22 cellular contexts compared by ENCODE assay signal in the genomic region with DNA sequence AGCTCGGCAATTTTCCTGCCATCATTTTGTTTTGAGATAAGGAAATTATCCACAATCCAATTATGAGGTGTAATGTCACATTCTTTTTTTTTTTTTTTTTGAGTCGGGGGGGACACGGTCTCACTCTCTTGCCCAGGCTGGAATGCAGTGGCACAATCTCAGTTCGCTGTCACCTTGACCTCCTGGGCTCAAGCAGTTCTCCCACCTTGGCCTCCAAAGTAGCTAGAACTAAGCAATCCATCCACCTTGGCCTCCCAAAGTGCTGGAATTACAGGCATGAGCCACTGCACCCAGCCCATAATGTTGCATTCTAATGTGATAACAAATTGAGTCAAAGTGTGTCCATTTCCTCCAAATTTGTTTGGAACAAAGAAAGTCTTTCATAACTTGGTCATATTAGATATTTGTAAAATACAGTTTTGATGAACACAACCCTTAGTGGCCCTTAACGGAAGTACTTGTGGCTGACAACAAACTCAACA.
DNase-seq lines count a peak whose midpoint lies in the region; ATAC-seq, FAIRE-seq and TF ChIP-seq lines count a peak whose summit lies in the region.
"Had no signal": no experiment of that assay in that cellular context is flagged by ENCODE, and none has a peak within 500 bp of the region (broad histone marks: within the 10 kb centered on the region; RNA-seq: fewer than 3 reads in every experiment).

No MANE protein-coding gene starts in this region.

- no peak overlapping the region for H4K5ac ChIP-seq in H1 (ENCODE audit: insufficient read length, low read depth, low read length)

- H2BK15ac ChIP-seq in H1 (ENCODE audit: low read length) = no peak overlapping the region

- H3K36me3 ChIP-seq in Caco-2 (ENCODE audit: control insufficient read depth, insufficient read depth, low read length) (no peaks in the 10 kb centered on the region), H1 (ENCODE audit: control insufficient read depth in 2 of 4, insufficient read depth in 4 of 4, low read length in 3 of 4) (no peaks in the 10 kb centered on the region), gastrocnemius medialis (no peaks in the 10 kb centered on the region), MG63 (no peaks in the 10 kb centered on the region)
- H3K36me3 ChIP-seq: thyroid gland had no signal

- WGBS in H1 (ENCODE audit: extremely low coverage in 1 of 2, insufficient coverage in 1 of 2, insufficient read length in 1 of 2, insufficient replicate concordance in 2 of 2, low coverage in 1 of 2, low lambda C conversion rate in 2 of 2, missing lambda C conversion rate in 1 of 2), 2 experiments = 91% methylated on average over 5 of the region's 5 CpGs; no CpG with 5 or more reads in 1 of the 2 experiments

- H3K27me3 ChIP-seq in Caco-2 (replicated peaks; ENCODE audit: control insufficient read depth, insufficient read depth, low read length) (no peaks in the 10 kb centered on the region), H1 (replicated peaks in 1 of 4; ENCODE audit: control insufficient read depth in 3 of 4, extremely low read depth in 1 of 4, insufficient read depth in 3 of 4, low read length in 3 of 4) (peaks cover 0 to 16% (median 6%) of the 10 kb centered on the region in 4 experiments; a peak in 4 of 7 replicates), layer of hippocampus (ENCODE audit: control insufficient read depth, insufficient read depth, low read length) (no peaks in the 10 kb centered on the region), gastrocnemius medialis (no peaks in the 10 kb centered on the region), MG63 (no peaks in the 10 kb centered on the region)
- H3K27me3 ChIP-seq: thyroid gland had no signal

- CTCF ChIA-PET in Caco-2 (lab: Charles Lee) (no interaction called here), H1 (lab: Charles Lee; ENCODE audit: partially characterized antibody) (interaction anchor here (1.2 kb wide), 1 partner anchor 35 kb away, joined by 4 read pairs; no protein-coding TSS in a partner anchor)

- H4K8ac ChIP-seq in H1 (ENCODE audit: extremely low read depth, insufficient read depth, low read length) = no peak overlapping the region

- H3K4me3 Mint-ChIP-seq in Caco-2 (ENCODE audit: unreplicated experiment) = peak overlapping the region; percentile 35
- H3K4me3 Mint-ChIP-seq: activated CD8-positive, alpha-beta T cell treated with anti-CD3 and anti-CD28 coated beads for 36 hours; activated T-helper 17 cell treated with anti-CD3 and anti-CD28 coated beads, Interleukin-2, amount 50 U/mL, for 72 hours; T-cell had no signal

- H3K9ac ChIP-seq in H1 (replicated peaks in 1 of 4; ENCODE audit: extremely low read depth in 1 of 4, low read depth in 3 of 4, low read length in 3 of 4) = no peak overlapping the region

- POLR2A ChIA-PET in Caco-2 (lab: Charles Lee) = interaction anchor here (0.6 kb wide), 2 partner anchors 18 to 192 kb away, joined by 3 to 11 read pairs; no protein-coding TSS in a partner anchor
- POLR2A ChIA-PET in H1 (lab: Charles Lee; ENCODE audit: partially characterized antibody) = no interaction called here

- H2BK20ac ChIP-seq in H1 (ENCODE audit: low read length) = no peak overlapping the region

- no peak overlapping the region for H3K18ac ChIP-seq in H1 (ENCODE audit: extremely low read depth, low read length)

- H4K91ac ChIP-seq in H1 (replicated peaks; ENCODE audit: insufficient read length, low read length) = no peak overlapping the region

- peaks cover 0 to 1% of the 10 kb centered on the region in 2 experiments for H4K20me1 ChIP-seq in H1 (replicated peaks in 1 of 2; ENCODE audit: control insufficient read depth in 1 of 2, insufficient read depth in 2 of 2, low read length in 2 of 2)

- H3K27ac ChIP-seq in H1 (ENCODE audit: low read depth, low read length) (no peak overlapping the region), layer of hippocampus (ENCODE audit: low read depth, low read length) (peak overlapping the region; percentile 81), gastrocnemius medialis (peak overlapping the region; percentile 74 to 82 (median 76))
- H3K27ac ChIP-seq: HL-60 had no signal

- H3K23me2 ChIP-seq in H1 (ENCODE audit: low read depth, low read length) = peaks cover 16% of the 10 kb centered on the region

- H2BK5ac ChIP-seq in H1 (ENCODE audit: low read depth, low read length) = 0 out of 2 replicates have a peak overlapping the region, but pooled peaks have one; percentile 28

- H3K14ac ChIP-seq in H1 (ENCODE audit: insufficient read length) = no peak overlapping the region

- BruUV-seq in Caco-2 (replicated peaks; lab: Mats Ljungman, UMichigan) = no TSS peak

- H3K36me3 Mint-ChIP-seq in Caco-2 (ENCODE audit: insufficient read depth, unreplicated experiment) = no peaks in the 10 kb centered on the region
- H3K36me3 Mint-ChIP-seq: T-cell had no signal

- peaks cover 40% of the 10 kb centered on the region for H3K4me1 Mint-ChIP-seq in Caco-2 (ENCODE audit: low read depth, unreplicated experiment)
- H3K4me1 Mint-ChIP-seq: activated T-helper 17 cell treated with anti-CD3 and anti-CD28 coated beads, Interleukin-2, amount 50 U/mL, for 72 hours had no signal

- no peak overlapping the region for H2AK5ac ChIP-seq in H1 (ENCODE audit: low read depth, low read length)

- intact Hi-C loops in Caco-2 (cut with micrococcal nuclease; ENCODE audit: unreplicated experiment) (loop anchor here (5.0 kb wide), 1 partner anchor 195 kb away; no protein-coding TSS in a partner anchor), gastrocnemius medialis (cut with DNase I; ENCODE audit: low total_unique reads) (no loop called here)

- in situ Hi-C loops in gastrocnemius medialis (cut with MboI; ENCODE audit: low sequenced_read_pairs in 4 of 4) = no loop called here

- TF ChIP-seq EP300 in H1 (IDR thresholded peaks at IDR 0.05; ENCODE audit: borderline replicate concordance in 1 of 2, low read depth in 2 of 2, low read length in 2 of 2) = no peak

- TF ChIP-seq CTCF in Caco-2 (IDR thresholded peaks at IDR 0.05; ENCODE audit: insufficient read depth in 1 of 2, low read depth in 1 of 2, low read length in 1 of 2, severe bottlenecking in 1 of 2, unreplicated experiment in 1 of 2) = no peak
- no peak for TF ChIP-seq CTCF in H1 (IDR thresholded peaks at IDR 0.05; ENCODE audit: control extremely low read depth in 1 of 3, insufficient read depth in 1 of 3, low read depth in 1 of 3, low read length in 3 of 3)
- no peak for TF ChIP-seq CTCF in gastrocnemius medialis (IDR thresholded peaks at IDR 0.05 in 4 of 5, conservative IDR thresholded peaks at IDR 0.05 in 1 of 5)

- TF ChIP-seq POLR2A in H1 (IDR thresholded peaks at IDR 0.05; ENCODE audit: control extremely low read depth in 1 of 2, low read depth in 2 of 2, low read length in 2 of 2) (no peak), gastrocnemius medialis (IDR thresholded peaks at IDR 0.05) (no peak)

- H2BK12ac ChIP-seq in H1 (ENCODE audit: low read depth, low read length) = no peak overlapping the region

- H3K4me3 ChIP-seq in Caco-2 (ENCODE audit: low read depth, low read length) = no peak overlapping the region
- no peak overlapping the region for H3K4me3 ChIP-seq in H1 (ENCODE audit: extremely low read depth in 1 of 4, insufficient read depth in 2 of 4, low read depth in 3 of 4, low read length in 4 of 4)
- H3K4me3 ChIP-seq in gastrocnemius medialis = no peak overlapping the region
- H3K4me3 ChIP-seq in MG63 = no peak overlapping the region
- H3K4me3 ChIP-seq: coronary artery, HAP-1, K562, thyroid gland had no signal

- H3K4me2 ChIP-seq in H1 (ENCODE audit: insufficient read depth in 1 of 2, low read depth in 2 of 2, low read length in 2 of 2) = no peak overlapping the region

- H3K9me3 Mint-ChIP-seq in Caco-2 (ENCODE audit: unreplicated experiment) = no peaks in the 10 kb centered on the region
- H3K9me3 Mint-ChIP-seq: activated T-helper 17 cell treated with anti-CD3 and anti-CD28 coated beads, Interleukin-2, amount 50 U/mL, for 72 hours; T-cell had no signal

- no peaks in the 10 kb centered on the region for H3K79me2 ChIP-seq in H1 (ENCODE audit: control insufficient read depth in 1 of 2, insufficient read depth in 2 of 2, low read length in 2 of 2)

- H3K27ac Mint-ChIP-seq in Caco-2 (ENCODE audit: unreplicated experiment) = peak overlapping the region; percentile 65
- H3K27ac Mint-ChIP-seq: activated CD8-positive, alpha-beta T cell treated with anti-CD3 and anti-CD28 coated beads for 36 hours; activated T-helper 17 cell treated with anti-CD3 and anti-CD28 coated beads, Interleukin-2, amount 50 U/mL, for 72 hours; T-cell had no signal

- no peak overlapping the region for H3K56ac ChIP-seq in H1 (replicated peaks; ENCODE audit: insufficient read length, low read depth, low read length)

- H3K27me3 Mint-ChIP-seq in Caco-2 (ENCODE audit: insufficient read depth, unreplicated experiment) = no peaks in the 10 kb centered on the region

- DNase-seq in Caco-2 = no peak
- no peak for DNase-seq in H1 (ENCODE audit: low read depth in 1 of 2, low spot score in 2 of 2)
- DNase-seq in gastrocnemius medialis = no peak
- no peak for DNase-seq in iPS-NIHi11 (ENCODE audit: low spot score)
- DNase-seq in COLO668 (lab: John Stamatoyannopoulos, UW; ENCODE audit: unreplicated experiment) = no peak
- no peak for DNase-seq in MG63
- DNase-seq: activated CD8-positive, alpha-beta T cell treated with anti-CD3 and anti-CD28 coated beads for 36 hours; GDM1; NCI-H1048; NCI-H69; stimulated activated CD4-positive, alpha-beta T cell treated with anti-CD3 and anti-CD28 coated beads, Interleukin-2, amount 100 ng/mL, for 48 hours; T-cell; thyroid gland had no signal

- H3K9me3 ChIP-seq in Caco-2 = no peaks in the 10 kb centered on the region
- H3K9me3 ChIP-seq in H1 (ENCODE audit: insufficient read depth in 2 of 2, low read depth in 1 of 2, low read length in 1 of 2) = no peaks in the 10 kb centered on the region; a peak in 1 of 4 replicates
- H3K9me3 ChIP-seq in gastrocnemius medialis = no peaks in the 10 kb centered on the region
- H3K9me3 ChIP-seq in MG63 = no peaks in the 10 kb centered on the region
- H3K9me3 ChIP-seq: thyroid gland had no signal

- no peak for TF ChIP-seq RAD21 in H1 (IDR thresholded peaks at IDR 0.05 in 1 of 2, conservative IDR thresholded peaks at IDR 0.05 in 1 of 2; ENCODE audit: low read depth in 2 of 2, low read length in 2 of 2)

- H3K4me1 ChIP-seq in Caco-2 = peaks cover 62% of the 10 kb centered on the region
- H3K4me1 ChIP-seq in H1 (replicated peaks in 1 of 4; ENCODE audit: control insufficient read depth in 3 of 4, insufficient read depth in 4 of 4, low read length in 3 of 4) = peaks cover 0 to 14% (median 6%) of the 10 kb centered on the region in 4 experiments; a peak in 5 of 7 replicates
- peaks cover 14 to 38% of the 10 kb centered on the region in 2 donors for H3K4me1 ChIP-seq in gastrocnemius medialis

- H3K79me1 ChIP-seq in H1 (ENCODE audit: low read depth, low read length) = no peaks in the 10 kb centered on the region; the same call in 1 of the 2 replicates

- H3K4ac ChIP-seq in H1 (replicated peaks; ENCODE audit: insufficient read length, low read depth, low read length) = no peak overlapping the region

- H2BK120ac ChIP-seq in H1 (replicated peaks; ENCODE audit: low read depth, low read length) = no peak overlapping the region

- no peak overlapping the region for H3K23ac ChIP-seq in H1 (ENCODE audit: insufficient read length)

- H2AFZ ChIP-seq in H1 (ENCODE audit: low read length) = no peak overlapping the region

- ATAC-seq in gastrocnemius medialis (no peak), HG02852 (IDR thresholded peaks at IDR 0.05; ENCODE audit: unreplicated experiment) (no peak)
- ATAC-seq: activated CD8-positive, alpha-beta T cell treated with anti-CD3 and anti-CD28 coated beads for 36 hours; activated T-helper 17 cell treated with anti-CD3 and anti-CD28 coated beads, Interleukin-2, amount 50 U/mL, for 72 hours; K562; T-cell had no signal

- FAIRE-seq in H1 (lab: Jason Lieb, UNC) = no peak
- FAIRE-seq: GM12892, K562, RCC 7860 had no signal
